9 cellular contexts compared by ENCODE assay signal in the genomic region with DNA sequence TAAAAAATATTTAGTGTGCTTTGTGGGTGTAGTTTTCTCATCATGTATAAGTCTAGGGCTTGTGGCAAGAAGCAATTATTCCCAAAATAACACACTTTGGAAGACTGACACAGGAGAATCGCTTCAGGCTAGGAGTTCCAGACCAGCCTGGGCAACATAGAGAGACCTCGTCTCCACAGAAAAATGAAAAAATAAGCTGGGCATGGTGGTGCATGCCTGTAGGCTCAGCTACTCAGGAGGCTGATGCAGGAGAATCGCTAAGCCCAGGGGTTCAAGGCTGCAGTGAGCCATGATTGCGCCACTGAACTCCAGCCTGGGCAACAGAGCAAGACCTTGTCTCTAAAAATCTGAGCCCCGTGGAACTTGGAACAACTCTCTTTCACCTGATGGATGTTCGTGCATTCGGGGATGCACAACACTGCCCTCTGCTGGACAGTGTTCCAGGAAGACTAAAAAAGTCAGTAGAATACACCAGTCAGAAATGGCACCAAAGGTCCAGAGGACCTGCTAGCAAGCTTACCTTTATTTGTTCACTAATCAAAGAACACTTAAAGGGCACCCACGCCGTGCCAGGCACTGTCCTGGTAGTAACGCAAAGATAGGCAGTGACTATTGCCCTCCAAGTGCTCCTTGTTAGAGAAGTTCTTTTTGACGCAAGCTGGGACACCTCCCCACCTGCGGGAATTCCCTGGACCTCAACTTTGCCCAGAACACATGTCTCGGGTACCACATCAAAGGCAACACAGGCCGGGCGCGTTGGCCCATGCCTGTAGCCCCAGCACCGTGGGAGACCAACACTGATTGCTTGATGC.
DNase-seq lines count a peak whose midpoint lies in the region; ATAC-seq and TF ChIP-seq lines count a peak whose summit lies in the region.
"Had no signal": no experiment of that assay in that cellular context is flagged by ENCODE, and none has a peak within 500 bp of the region (broad histone marks: within the 10 kb centered on the region; RNA-seq: fewer than 3 reads in every experiment).

No MANE protein-coding gene starts in this region.

- no peak for ATAC-seq in HG02973 (IDR thresholded peaks at IDR 0.05; ENCODE audit: unreplicated experiment)

- WGBS in spleen, 5 donors = 40 to 56% (median 45%) methylated on average over 17 of the region's 17 CpGs

- TF ChIP-seq POLR2A in spleen (IDR thresholded peaks at IDR 0.05) = no peak

- H3K9me3 ChIP-seq in spleen = peaks cover 2 to 35% (median 25%) of the 10 kb centered on the region in 8 donors

- H3K4me3 ChIP-seq in spleen = no peak overlapping the region
- H3K4me3 ChIP-seq: BLaER1 treated with 17β-estradiol and CSF1 and Interleukin-3, amounts not matched to agents 10 nM and 100 nM had no signal

- H3K27me3 ChIP-seq in spleen (replicated peaks in 1 of 7) = peaks cover 0 to 10% (median 0%) of the 10 kb centered on the region in 7 donors
- H3K27me3 ChIP-seq: BLaER1 treated with 17β-estradiol and CSF1 and Interleukin-3, amounts not matched to agents 10 nM and 100 nM had no signal

- no peak overlapping the region for H3K27ac ChIP-seq in spleen
- H3K27ac ChIP-seq: BLaER1 treated with 17β-estradiol and CSF1 and Interleukin-3, amounts not matched to agents 10 nM and 100 nM had no signal

- H3K36me3 ChIP-seq in spleen = no peaks in the 10 kb centered on the region
- H3K36me3 ChIP-seq: BLaER1 treated with 17β-estradiol and CSF1 and Interleukin-3, amounts not matched to agents 10 nM and 100 nM had no signal

- peak in 9 of 11 experiments; percentile 30 to 69 (median 52) for TF ChIP-seq CTCF in spleen (IDR thresholded peaks at IDR 0.05 in 8 of 11, conservative IDR thresholded peaks at IDR 0.05 in 3 of 11)

- intact Hi-C loops in spleen (cut with DNase I; ENCODE audit: low total_unique reads) = no loop called here

- DNase-seq in NCI-H2081 (lab: John Stamatoyannopoulos, UW) = peak; percentile 22 to 29
- DNase-seq in NCI-H2081 treated with DMSO at 0.1 percent for 48 hours (lab: John Stamatoyannopoulos, UW) = no peak
- DNase-seq in KG1 (lab: John Stamatoyannopoulos, UW) = peak; percentile 51
- DNase-seq in SHP77 treated with DMSO at 0.1 percent for 48 hours (lab: John Stamatoyannopoulos, UW) = peak; percentile 22
- DNase-seq in amniotic stem cell (lab: John Stamatoyannopoulos, UW) = peak; percentile 0
- DNase-seq in hepatic stellate cell (ENCODE audit: low spot score) = peak; percentile 25
- DNase-seq in spleen = no peak

- no peaks in the 10 kb centered on the region for H3K4me1 ChIP-seq in spleen
- H3K4me1 ChIP-seq: BLaER1 treated with 17β-estradiol and CSF1 and Interleukin-3, amounts not matched to agents 10 nM and 100 nM had no signal

Comparison
In these comparisons a context has a peak if more than half of its experiments do, and no peak if none do; other contexts are left out.
1. DNase-seq: peak in NCI-H2081 (2 of 2), KG1 (single experiment), SHP77 treated with DMSO at 0.1 percent for 48 hours (single experiment), amniotic stem cell (single experiment) and hepatic stellate cell (single experiment); none in NCI-H2081 treated with DMSO at 0.1 percent for 48 hours (single experiment) and spleen (single experiment).